Comparison of ENCODE assay signal across 9 cellular contexts in genomic region chr7:156344595-156344994, GRCh38.
"Had no signal": no experiment of that assay in that cellular context is flagged by ENCODE, and none has a peak within 500 bp of the region (broad histone marks: within the 10 kb centered on the region; RNA-seq: fewer than 3 reads in every experiment).

No MANE protein-coding gene starts in this region.

- H3K4me3 ChIP-seq: GM23248 had no signal

- FAIRE-seq: H54 had no signal

- H3K27ac ChIP-seq: GM23248, HL-60 had no signal

- H3K9ac ChIP-seq: GM23248 had no signal

- DNase-seq: GM23248, GOT3, H9, HCEC 1CT, HFFc6, Kasumi-1, KG1 had no signal

- H2AFZ ChIP-seq: GM23248 had no signal
